Comparison of ENCODE assay signal across 31 cellular contexts in the genomic region with DNA sequence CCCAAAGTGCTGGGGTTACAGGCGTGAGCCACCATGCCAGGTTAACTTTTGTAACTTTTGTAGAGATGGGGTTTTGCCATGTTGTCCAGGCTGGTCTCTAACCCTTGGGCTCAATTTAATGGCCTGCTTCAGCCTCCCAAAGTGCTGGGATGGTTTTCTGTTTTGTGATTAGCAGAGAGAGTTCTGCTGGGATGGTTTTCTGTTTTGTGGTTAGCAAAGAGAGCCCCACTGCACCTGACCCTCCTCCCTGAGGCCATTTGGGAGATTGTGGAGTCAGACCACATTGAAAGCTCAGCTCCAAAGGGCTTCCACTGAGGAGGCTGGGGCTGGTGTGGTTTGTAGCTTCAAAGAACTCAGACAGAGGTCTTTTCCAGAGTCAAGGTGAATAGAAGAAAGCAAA.
"Had no signal": no experiment of that assay in that cellular context is flagged by ENCODE, and none has a peak within 500 bp of the region (broad histone marks: within the 10 kb centered on the region; RNA-seq: fewer than 3 reads in every experiment).

No MANE protein-coding gene starts in this region.

- ATAC-seq: naive thymus-derived CD8-positive, alpha-beta T cell; natural killer cell treated with Interleukin-12 subunit alpha and Interleukin-12 subunit beta and Interleukin-15 and Interleukin-18, amount 100 ng/mL, for 72 hours; pancreas; psoas muscle; right cardiac atrium; sciatic nerve; stimulated activated memory B cell treated with anti-CD40 and anti-IgM and Interleukin-4, amounts not matched to agents 10 μg/mL and 1 μg/mL and 100 μg/mL, for 72 hours; stimulated activated naive CD8-positive, alpha-beta T cell treated with anti-CD3 and anti-CD28 coated beads, Interleukin-15, amount 100 ng/mL, for 72 hours; upper lobe of right lung had no signal

- H3K4me3 ChIP-seq: pancreas, psoas muscle, skin epidermis, smooth muscle cell, spleen, suprapubic skin, testis, tibial artery, transverse colon, upper lobe of right lung, uterus had no signal

- FAIRE-seq: pancreas had no signal

- H3K4me1 ChIP-seq: pancreas had no signal

- H3K4me3 Mint-ChIP-seq: naive thymus-derived CD8-positive, alpha-beta T cell; natural killer cell treated with Interleukin-12 subunit alpha and Interleukin-12 subunit beta and Interleukin-15 and Interleukin-18, amount 100 ng/mL, for 72 hours; nephron progenitor cell; neural crest cell; stimulated activated memory B cell treated with anti-CD40 and anti-IgM and Interleukin-4, amounts not matched to agents 10 μg/mL and 1 μg/mL and 100 μg/mL, for 72 hours; stimulated activated naive CD8-positive, alpha-beta T cell treated with anti-CD3 and anti-CD28 coated beads, Interleukin-15, amount 100 ng/mL, for 72 hours; type B pancreatic cell had no signal

- H3K36me3 ChIP-seq: neutrophil, pancreas, spleen, suprapubic skin, tibial artery, transverse colon, upper lobe of right lung, uterus had no signal

- H3K27ac ChIP-seq: neutrophil, pancreas, psoas muscle, skin epidermis, spleen, suprapubic skin, testis, tibial artery, transverse colon, upper lobe of right lung, uterus had no signal

- H3K4me1 Mint-ChIP-seq: neural crest cell had no signal

- H3K9me3 Mint-ChIP-seq: naive thymus-derived CD8-positive, alpha-beta T cell; natural killer cell treated with Interleukin-12 subunit alpha and Interleukin-12 subunit beta and Interleukin-15 and Interleukin-18, amount 100 ng/mL, for 72 hours; neural crest cell; type B pancreatic cell had no signal

- H3K27me3 Mint-ChIP-seq: naive thymus-derived CD8-positive, alpha-beta T cell; stimulated activated naive CD8-positive, alpha-beta T cell treated with anti-CD3 and anti-CD28 coated beads, Interleukin-15, amount 100 ng/mL, for 72 hours had no signal

- H3K27me3 ChIP-seq: neutrophil, pancreas, testis, tibial artery, transverse colon, upper lobe of right lung, uterus had no signal

- H3K9me3 ChIP-seq: neutrophil, pancreas, psoas muscle, spleen, suprapubic skin, testis, transverse colon, upper lobe of right lung, uterus had no signal

- H3K27ac Mint-ChIP-seq: natural killer cell treated with Interleukin-12 subunit alpha and Interleukin-12 subunit beta and Interleukin-15 and Interleukin-18, amount 100 ng/mL, for 72 hours; nephron progenitor cell; progenitor cell of endocrine pancreas; stimulated activated memory B cell treated with anti-CD40 and anti-IgM and Interleukin-4, amounts not matched to agents 10 μg/mL and 1 μg/mL and 100 μg/mL, for 72 hours; stimulated activated naive CD8-positive, alpha-beta T cell treated with anti-CD3 and anti-CD28 coated beads, Interleukin-15, amount 100 ng/mL, for 72 hours; type B pancreatic cell had no signal

- DNase-seq: naive B cell; naive thymus-derived CD8-positive, alpha-beta T cell; nephron progenitor cell; nucleus accumbens; psoas muscle; right cardiac atrium; spleen; stimulated activated CD4-positive, alpha-beta T cell treated with anti-CD3 and anti-CD28 coated beads, Interleukin-12 subunit alpha, Interleukin-12 subunit beta, amount 100 ng/mL, for 4 hours; stimulated activated CD4-positive, alpha-beta T cell treated with anti-CD3 and anti-CD28 coated beads, Interleukin-1b, Interleukin-23, amount 100 ng/mL, for 48 hours; stimulated activated CD4-positive, alpha-beta T cell treated with anti-CD3 and anti-CD28 coated beads, Interleukin-4, amount 100 ng/mL, for 1 hour; stimulated activated CD4-positive, alpha-beta T cell treated with anti-CD3 and anti-CD28 coated beads, Interleukin-4, amount 100 ng/mL, for 4 hours; stimulated activated CD8-positive, alpha-beta memory T cell treated with anti-CD3 and anti-CD28 coated beads, Interleukin-4, amount 100 ng/mL, for 48 hours; stimulated activated naive CD4-positive, alpha-beta T cell; stimulated activated naive CD8-positive, alpha-beta T cell treated with anti-CD3 and anti-CD28 coated beads, Interleukin-15, amount 100 ng/mL, for 72 hours; substantia nigra; testis; tibial artery; transverse colon; upper lobe of right lung; uterus had no signal

- H3K4me2 ChIP-seq: smooth muscle cell had no signal

- H3K36me3 Mint-ChIP-seq: naive B cell; naive thymus-derived CD8-positive, alpha-beta T cell; natural killer cell treated with Interleukin-12 subunit alpha and Interleukin-12 subunit beta and Interleukin-15 and Interleukin-18, amount 100 ng/mL, for 72 hours; stimulated activated memory B cell treated with anti-CD40 and anti-IgM and Interleukin-4, amounts not matched to agents 10 μg/mL and 1 μg/mL and 100 μg/mL, for 72 hours; type B pancreatic cell had no signal
